14 cellular contexts compared by ENCODE assay signal in the genomic region with DNA sequence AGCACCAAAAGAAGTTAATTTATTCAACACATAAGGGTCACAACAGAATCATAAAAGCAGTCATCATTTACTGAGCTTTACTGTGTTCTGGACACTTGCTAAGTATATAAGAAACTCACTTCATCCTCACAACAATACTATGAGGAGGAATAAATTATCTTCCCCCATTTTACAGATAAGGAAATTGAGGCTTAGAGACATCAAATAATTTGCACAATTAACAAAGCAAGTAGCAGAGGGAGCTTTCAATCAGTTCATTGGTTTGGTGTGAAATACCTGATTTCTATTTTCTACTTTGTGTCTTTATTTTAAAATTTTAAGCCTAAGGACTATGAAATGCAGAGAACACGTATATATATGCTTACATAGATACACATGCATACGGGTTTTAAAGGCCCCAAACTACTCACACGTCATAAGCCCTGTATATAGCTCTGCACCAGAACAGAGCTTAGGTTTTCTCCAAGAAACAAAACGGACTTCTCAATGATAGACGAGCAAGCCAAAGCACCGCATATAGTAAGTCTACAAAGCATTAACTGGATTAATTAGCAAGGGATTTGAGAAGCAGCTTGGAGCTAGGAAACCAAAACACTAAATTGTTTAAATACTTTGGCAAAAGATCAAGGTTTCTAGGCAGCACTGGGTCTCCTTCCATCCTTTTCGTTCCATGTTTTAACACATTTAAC.
DNase-seq lines count a peak whose midpoint lies in the region; TF ChIP-seq lines count a peak whose summit lies in the region.
"Had no signal": no experiment of that assay in that cellular context is flagged by ENCODE, and none has a peak within 500 bp of the region (broad histone marks: within the 10 kb centered on the region; RNA-seq: fewer than 3 reads in every experiment).

No MANE protein-coding gene starts in this region.

- intact Hi-C loops in spleen (cut with DNase I; ENCODE audit: low total_unique reads), result no loop called here

- no peaks in the 10 kb centered on the region for H3K79me2 ChIP-seq in fibroblast of lung (ENCODE audit: control insufficient read depth, insufficient read depth, low read length)

- H3K9ac ChIP-seq in fibroblast of lung (ENCODE audit: insufficient read depth, low read length), result no peak overlapping the region

- H3K4me2 ChIP-seq in fibroblast of lung (ENCODE audit: extremely low read depth, insufficient read depth, low read length), result peak overlapping the region; percentile 13
- H3K4me2 ChIP-seq: A549 had no signal

- no peak for TF ChIP-seq CTCF in fibroblast of lung (conservative IDR thresholded peaks at IDR 0.05 in 1 of 2, IDR thresholded peaks at IDR 0.05 in 1 of 2; ENCODE audit: low read depth in 1 of 2, low read length in 2 of 2)
- no peak for TF ChIP-seq CTCF in spleen (IDR thresholded peaks at IDR 0.05 in 8 of 11, conservative IDR thresholded peaks at IDR 0.05 in 3 of 11)

- H3K4me3 ChIP-seq in fibroblast of lung (replicated peaks in 1 of 4; ENCODE audit: control extremely low read depth in 1 of 4, insufficient read depth in 1 of 4, low read depth in 3 of 4, low read length in 4 of 4), result peak overlapping the region in 1 of 4 experiments; percentile 40
- peak overlapping the region in 5 of 8 donors; percentile 13 to 49 (median 17) for H3K4me3 ChIP-seq in spleen
- H3K4me3 ChIP-seq: A549, HAP-1, right lobe of liver, upper lobe of right lung had no signal

- H2AFZ ChIP-seq in fibroblast of lung (ENCODE audit: low read length), result no peak overlapping the region

- 55 to 70% (median 67%) methylated on average over 7 of the region's 7 CpGs for WGBS in spleen, 5 donors

- H3K4me1 ChIP-seq in fibroblast of lung (ENCODE audit: control insufficient read depth, extremely low read depth, insufficient read depth, low read length), result no peaks in the 10 kb centered on the region
- peaks cover 18 to 51% (median 33%) of the 10 kb centered on the region in 6 donors for H3K4me1 ChIP-seq in spleen
- H3K4me1 ChIP-seq: A549, right lobe of liver had no signal

- TF ChIP-seq POLR2A in spleen (IDR thresholded peaks at IDR 0.05), result no peak

- H3K27me3 ChIP-seq in fibroblast of lung (ENCODE audit: control insufficient read depth, insufficient read depth, low read length) (no peaks in the 10 kb centered on the region), spleen (replicated peaks in 1 of 7) (no peaks in the 10 kb centered on the region)
- H3K27me3 ChIP-seq: right lobe of liver, upper lobe of right lung had no signal

- H3K36me3 ChIP-seq in fibroblast of lung (ENCODE audit: control insufficient read depth, insufficient read depth, low read length) (no peaks in the 10 kb centered on the region), spleen (peaks cover 0 to 11% (median 0%) of the 10 kb centered on the region in 6 donors)
- H3K36me3 ChIP-seq: HAP-1, right lobe of liver, upper lobe of right lung had no signal

- H3K9me3 ChIP-seq in fibroblast of lung (ENCODE audit: control insufficient read depth, insufficient read depth, low read depth, low read length) (no peaks in the 10 kb centered on the region), spleen (peaks cover 0 to 24% (median 15%) of the 10 kb centered on the region in 8 donors)
- H3K9me3 ChIP-seq: HAP-1, upper lobe of right lung had no signal

- H3K27ac ChIP-seq in fibroblast of lung (ENCODE audit: insufficient read depth, low read length), result no peak overlapping the region
- H3K27ac ChIP-seq in spleen, result peak overlapping the region in 7 of 8 donors; percentile 62 to 82 (median 72)
- H3K27ac ChIP-seq: A549, upper lobe of right lung had no signal

- no peaks in the 10 kb centered on the region for H4K20me1 ChIP-seq in fibroblast of lung (ENCODE audit: control insufficient read depth, extremely low read depth, insufficient read depth, low read length)

- DNase-seq in NCI-H1105 treated with DMSO at 0.1 percent for 48 hours (lab: John Stamatoyannopoulos, UW) (peak; percentile 21), NCI-H1105 (lab: John Stamatoyannopoulos, UW) (no peak), OCI-M1 (lab: John Stamatoyannopoulos, UW) (peak; percentile 61), fibroblast of lung (ENCODE audit: low read depth in 2 of 2) (peak; percentile 15 to 51), spleen (no peak), NCI-H2171 treated with DMSO at 0.1 percent for 48 hours (lab: John Stamatoyannopoulos, UW) (no peak), NCI-H345 (lab: John Stamatoyannopoulos, UW) (no peak), HPDE6-E6E7 (ENCODE audit: extremely low spot score) (no peak)
- DNase-seq: central memory CD4-positive, alpha-beta T cell; NCI-H1417 treated with DMSO at 0.1 percent for 48 hours; right lobe of liver; upper lobe of right lung had no signal

Comparison
In these comparisons a context has a peak if more than half of its experiments do, and no peak if none do; other contexts are left out.
1. DNase-seq: peak in NCI-H1105 treated with DMSO at 0.1 percent for 48 hours (single experiment), OCI-M1 (single experiment) and fibroblast of lung (2 of 2); none in NCI-H1105 (single experiment), spleen (single experiment), NCI-H2171 treated with DMSO at 0.1 percent for 48 hours (single experiment), NCI-H345 (single experiment) and HPDE6-E6E7 (single experiment).